Comparison of ENCODE assay signal across 21 cellular contexts in the genomic region with DNA sequence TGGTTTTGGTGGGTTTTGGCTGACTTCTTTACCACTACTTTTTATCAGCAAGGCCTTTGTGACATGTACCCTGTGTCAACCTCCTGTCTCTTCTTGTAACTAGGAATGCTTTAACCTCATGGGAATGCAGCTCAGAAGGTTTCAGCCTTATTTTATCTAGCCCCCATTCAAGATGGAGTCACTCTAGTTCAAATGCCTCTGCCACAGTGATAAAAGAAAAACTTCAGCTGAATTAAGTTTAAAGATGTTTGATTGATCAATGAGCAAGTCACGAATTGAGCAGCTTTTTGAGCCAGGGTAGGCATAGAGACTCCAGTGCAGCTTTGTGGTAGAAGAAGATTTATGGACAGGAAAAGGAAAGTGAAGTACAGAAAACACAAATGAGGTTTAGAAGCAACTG. TPM values are rescaled to one million over a fixed set of nuclear protein-coding genes. Genes with fewer than 3 reads are reported as not detected.
DNase-seq lines count a peak whose midpoint lies in the region; ATAC-seq and TF ChIP-seq lines count a peak whose summit lies in the region.
"Had no signal": no experiment of that assay in that cellular context is flagged by ENCODE, and none has a peak within 500 bp of the region (broad histone marks: within the 10 kb centered on the region; RNA-seq: fewer than 3 reads in every experiment).

No MANE protein-coding gene starts in this region.

- no peak for DNase-seq in activated naive CD4-positive, alpha-beta T cell treated with anti-CD3 and anti-CD28 coated beads, Interleukin-2, amount 10 ng/mL, durations not matched to agents 7 days and 5 days
- no peak for DNase-seq in activated naive CD8-positive, alpha-beta T cell treated with anti-CD3 and anti-CD28 coated beads, Interleukin-2, amount 50 U/mL, for 24 hours
- DNase-seq in neuronal stem cell (ENCODE audit: low spot score) (no peak), G401 (ENCODE audit: low spot score) (no peak), OCI-M1 (lab: John Stamatoyannopoulos, UW) (no peak)
- DNase-seq: Calu3; CD4-positive, alpha-beta memory T cell; EL; KG1; NCI-H1092; NCI-H1436 treated with DMSO at 0.1 percent for 48 hours; NCI-H2029 treated with DMSO at 0.1 percent for 48 hours; NCI-H2171; NCI-H526; SJCRH30 had no signal

- H2BK120ac ChIP-seq in neuronal stem cell (ENCODE audit: low read depth, low read length), result no peak overlapping the region

- WGBS in neuronal stem cell (ENCODE audit: extremely low coverage in 2 of 2, insufficient read length in 2 of 2, insufficient replicate concordance in 1 of 2), 2 donors, result no CpG with 5 or more reads among the region's 1 CpG

- peak overlapping the region; percentile 32 for H3K4me2 ChIP-seq in Loucy (ENCODE audit: low read depth, low read length, poor library complexity, severe bottlenecking)
- H3K4me2 ChIP-seq in neuronal stem cell (ENCODE audit: insufficient read depth, low read length, poor library complexity, severe bottlenecking), result no peak overlapping the region
- H3K4me2 ChIP-seq: BLaER1 had no signal

- no peak for TF ChIP-seq CTCF in Loucy (conservative IDR thresholded peaks at IDR 0.05; ENCODE audit: low read length)

- H3K36me3 Mint-ChIP-seq in activated naive CD4-positive, alpha-beta T cell treated with anti-CD3 and anti-CD28 coated beads, Interleukin-2, amount 50 U/mL, for 24 hours, result peaks cover 6% of the 10 kb centered on the region
- peaks cover 40% of the 10 kb centered on the region for H3K36me3 Mint-ChIP-seq in activated naive CD4-positive, alpha-beta T cell treated with anti-CD3 and anti-CD28 coated beads, Interleukin-2, amount 10 ng/mL, durations not matched to agents 7 days and 5 days
- H3K36me3 Mint-ChIP-seq in activated naive CD8-positive, alpha-beta T cell treated with anti-CD3 and anti-CD28 coated beads, Interleukin-2, amount 50 U/mL, for 24 hours (ENCODE audit: low read depth), result peaks cover 53% of the 10 kb centered on the region
- H3K36me3 Mint-ChIP-seq: CD4-positive, alpha-beta memory T cell had no signal

- H3K4me3 ChIP-seq in Loucy (ENCODE audit: low read length, poor library complexity, severe bottlenecking) (peak overlapping the region; percentile 5), neuronal stem cell (ENCODE audit: low read length in 2 of 2) (no peak overlapping the region)
- H3K4me3 ChIP-seq: BLaER1, SJCRH30 had no signal

- H2AFZ ChIP-seq in Loucy (ENCODE audit: low read length) (no peak overlapping the region), neuronal stem cell (ENCODE audit: low read length) (peak overlapping the region; percentile 1)

- H3K9me2 ChIP-seq in Loucy (replicated peaks; ENCODE audit: low read depth, low read length), result no peaks in the 10 kb centered on the region

- H2BK12ac ChIP-seq in neuronal stem cell (ENCODE audit: low read length), result no peak overlapping the region

- in situ Hi-C loops in G401 (cut with HindIII; ENCODE audit: low sequenced_read_pairs), result no loop called here

- peaks cover 33% of the 10 kb centered on the region for H3K79me2 ChIP-seq in Loucy (ENCODE audit: insufficient read depth, low read length)

- H3K36me3 ChIP-seq in Loucy (ENCODE audit: insufficient read depth, low read length), result no peaks in the 10 kb centered on the region
- no peaks in the 10 kb centered on the region for H3K36me3 ChIP-seq in neuronal stem cell (replicated peaks in 1 of 2; ENCODE audit: control insufficient read depth in 2 of 2, insufficient read depth in 2 of 2, low read length in 2 of 2)
- H3K36me3 ChIP-seq: BLaER1, SJCRH30 had no signal

- no peak overlapping the region for H4K91ac ChIP-seq in neuronal stem cell (ENCODE audit: low read depth, low read length, poor library complexity)

- H3K4me1 ChIP-seq in Loucy (ENCODE audit: insufficient read depth, low read length, poor library complexity, severe bottlenecking) (peaks cover 28% of the 10 kb centered on the region), neuronal stem cell (ENCODE audit: control insufficient read depth in 2 of 2, insufficient read depth in 1 of 2, low read depth in 1 of 2, low read length in 2 of 2) (no peaks in the 10 kb centered on the region)
- H3K4me1 ChIP-seq: SJCRH30 had no signal

- H2AK5ac ChIP-seq in neuronal stem cell (ENCODE audit: low read depth, low read length), result no peak overlapping the region

- H3K79me1 ChIP-seq in neuronal stem cell (ENCODE audit: low read depth, low read length), result no peaks in the 10 kb centered on the region

- no peaks in the 10 kb centered on the region for H3K27me3 ChIP-seq in Loucy (ENCODE audit: insufficient read depth, low read length, poor library complexity, severe bottlenecking)
- H3K27me3 ChIP-seq in neuronal stem cell (ENCODE audit: control insufficient read depth in 3 of 3, insufficient read depth in 3 of 3, low read depth in 1 of 3, low read length in 3 of 3), result peaks cover 0 to 28% (median 0%) of the 10 kb centered on the region in 3 experiments
- H3K27me3 ChIP-seq: BLaER1, SJCRH30 had no signal

- H4K20me1 ChIP-seq in Loucy (ENCODE audit: insufficient read depth, low read length, poor library complexity, severe bottlenecking), result no peaks in the 10 kb centered on the region
- H4K20me1 ChIP-seq: BLaER1 had no signal

- H3K4me1 Mint-ChIP-seq in activated naive CD4-positive, alpha-beta T cell treated with anti-CD3 and anti-CD28 coated beads, Interleukin-2, amount 50 U/mL, for 24 hours, result peaks cover 34% of the 10 kb centered on the region
- H3K4me1 Mint-ChIP-seq in activated naive CD4-positive, alpha-beta T cell treated with anti-CD3 and anti-CD28 coated beads, Interleukin-2, amount 10 ng/mL, durations not matched to agents 7 days and 5 days, result peaks cover 65% of the 10 kb centered on the region
- peaks cover 52% of the 10 kb centered on the region for H3K4me1 Mint-ChIP-seq in activated naive CD8-positive, alpha-beta T cell treated with anti-CD3 and anti-CD28 coated beads, Interleukin-2, amount 50 U/mL, for 24 hours

- H2BK5ac ChIP-seq in neuronal stem cell (ENCODE audit: low read length), result no peak overlapping the region

- no peak overlapping the region for H3K18ac ChIP-seq in neuronal stem cell (ENCODE audit: low read length)

- no peak overlapping the region for H3K27ac ChIP-seq in neuronal stem cell (replicated peaks; ENCODE audit: low read length)
- H3K27ac ChIP-seq: BLaER1, SJCRH30 had no signal

- no peaks in the 10 kb centered on the region for H3F3A ChIP-seq in Loucy (ENCODE audit: low read depth)

- H2BK15ac ChIP-seq in neuronal stem cell (ENCODE audit: low read length), result no peak overlapping the region

- H3K27ac Mint-ChIP-seq in activated naive CD4-positive, alpha-beta T cell treated with anti-CD3 and anti-CD28 coated beads, Interleukin-2, amount 50 U/mL, for 24 hours, result peak overlapping the region; percentile 27
- no peak overlapping the region for H3K27ac Mint-ChIP-seq in activated naive CD4-positive, alpha-beta T cell treated with anti-CD3 and anti-CD28 coated beads, Interleukin-2, amount 10 ng/mL, durations not matched to agents 7 days and 5 days
- H3K27ac Mint-ChIP-seq in activated naive CD8-positive, alpha-beta T cell treated with anti-CD3 and anti-CD28 coated beads, Interleukin-2, amount 50 U/mL, for 24 hours, result peak overlapping the region; percentile 5

- no peak overlapping the region for H3K23ac ChIP-seq in neuronal stem cell (ENCODE audit: low read depth, low read length, poor library complexity)

- no peak overlapping the region for H3K14ac ChIP-seq in neuronal stem cell (ENCODE audit: low read length)

- H3K9ac ChIP-seq in Loucy (ENCODE audit: low read depth, low read length, poor library complexity, severe bottlenecking), result peak overlapping the region; percentile 11
- no peak overlapping the region for H3K9ac ChIP-seq in neuronal stem cell (ENCODE audit: low read depth, low read length, poor library complexity)
- H3K9ac ChIP-seq: BLaER1 had no signal

- no peaks in the 10 kb centered on the region for H3K9me3 ChIP-seq in Loucy (ENCODE audit: insufficient read depth, low read depth, low read length)
- H3K9me3 ChIP-seq in neuronal stem cell (replicated peaks in 1 of 2; ENCODE audit: control insufficient read depth in 2 of 2, insufficient read depth in 1 of 2, low read depth in 1 of 2, low read length in 2 of 2), result no peaks in the 10 kb centered on the region

- H3K4me3 Mint-ChIP-seq in activated naive CD4-positive, alpha-beta T cell treated with anti-CD3 and anti-CD28 coated beads, Interleukin-2, amount 50 U/mL, for 24 hours, result no peak overlapping the region
- no peak overlapping the region for H3K4me3 Mint-ChIP-seq in activated naive CD4-positive, alpha-beta T cell treated with anti-CD3 and anti-CD28 coated beads, Interleukin-2, amount 10 ng/mL, durations not matched to agents 7 days and 5 days
- H3K4me3 Mint-ChIP-seq in activated naive CD8-positive, alpha-beta T cell treated with anti-CD3 and anti-CD28 coated beads, Interleukin-2, amount 50 U/mL, for 24 hours, result no peak overlapping the region
- H3K4me3 Mint-ChIP-seq: CD4-positive, alpha-beta memory T cell had no signal

- H3K4ac ChIP-seq in neuronal stem cell (ENCODE audit: low read length), result no peak overlapping the region

- CTCF ChIA-PET in activated naive CD4-positive, alpha-beta T cell treated with anti-CD3 and anti-CD28 coated beads, Interleukin-2, amount 10 ng/mL, durations not matched to agents 7 days and 5 days (lab: Charles Lee), result no interaction called here

- H3K9me3 Mint-ChIP-seq in activated naive CD4-positive, alpha-beta T cell treated with anti-CD3 and anti-CD28 coated beads, Interleukin-2, amount 50 U/mL, for 24 hours, result no peaks in the 10 kb centered on the region
- peaks cover 3% of the 10 kb centered on the region for H3K9me3 Mint-ChIP-seq in activated naive CD4-positive, alpha-beta T cell treated with anti-CD3 and anti-CD28 coated beads, Interleukin-2, amount 10 ng/mL, durations not matched to agents 7 days and 5 days
- H3K9me3 Mint-ChIP-seq in activated naive CD8-positive, alpha-beta T cell treated with anti-CD3 and anti-CD28 coated beads, Interleukin-2, amount 50 U/mL, for 24 hours, result peaks cover 11% of the 10 kb centered on the region

- no peaks in the 10 kb centered on the region for H3K27me3 Mint-ChIP-seq in activated naive CD4-positive, alpha-beta T cell treated with anti-CD3 and anti-CD28 coated beads, Interleukin-2, amount 50 U/mL, for 24 hours
- no peaks in the 10 kb centered on the region for H3K27me3 Mint-ChIP-seq in activated naive CD4-positive, alpha-beta T cell treated with anti-CD3 and anti-CD28 coated beads, Interleukin-2, amount 10 ng/mL, durations not matched to agents 7 days and 5 days
- H3K27me3 Mint-ChIP-seq in activated naive CD8-positive, alpha-beta T cell treated with anti-CD3 and anti-CD28 coated beads, Interleukin-2, amount 50 U/mL, for 24 hours, result no peaks in the 10 kb centered on the region
- H3K27me3 Mint-ChIP-seq: CD4-positive, alpha-beta memory T cell had no signal

- H4K8ac ChIP-seq in neuronal stem cell (ENCODE audit: low read depth, low read length), result no peak overlapping the region

- no peak for ATAC-seq in activated naive CD8-positive, alpha-beta T cell treated with anti-CD3 and anti-CD28 coated beads, Interleukin-2, amount 50 U/mL, for 24 hours
- no peak for ATAC-seq in HG03521 (IDR thresholded peaks at IDR 0.05; ENCODE audit: unreplicated experiment)
- ATAC-seq: HepG2, Panc1 had no signal

RNA-seq across cellular contexts. Expression of a gene that starts 6.9 kb away (rescaled TPM):
- 24.9 TPM for polyA plus RNA-seq in neuronal stem cell (2013, experiment 1 of 2)
- polyA plus RNA-seq in neuronal stem cell (2013, experiment 2 of 2), result 23.1 TPM
- 122 and 147 TPM in 2 replicates for total RNA-seq in G401 (2014; rRNA removed; shearing (Covaris generic))
